Comparison of ENCODE assay signal across 8 cellular contexts in the genomic region with DNA sequence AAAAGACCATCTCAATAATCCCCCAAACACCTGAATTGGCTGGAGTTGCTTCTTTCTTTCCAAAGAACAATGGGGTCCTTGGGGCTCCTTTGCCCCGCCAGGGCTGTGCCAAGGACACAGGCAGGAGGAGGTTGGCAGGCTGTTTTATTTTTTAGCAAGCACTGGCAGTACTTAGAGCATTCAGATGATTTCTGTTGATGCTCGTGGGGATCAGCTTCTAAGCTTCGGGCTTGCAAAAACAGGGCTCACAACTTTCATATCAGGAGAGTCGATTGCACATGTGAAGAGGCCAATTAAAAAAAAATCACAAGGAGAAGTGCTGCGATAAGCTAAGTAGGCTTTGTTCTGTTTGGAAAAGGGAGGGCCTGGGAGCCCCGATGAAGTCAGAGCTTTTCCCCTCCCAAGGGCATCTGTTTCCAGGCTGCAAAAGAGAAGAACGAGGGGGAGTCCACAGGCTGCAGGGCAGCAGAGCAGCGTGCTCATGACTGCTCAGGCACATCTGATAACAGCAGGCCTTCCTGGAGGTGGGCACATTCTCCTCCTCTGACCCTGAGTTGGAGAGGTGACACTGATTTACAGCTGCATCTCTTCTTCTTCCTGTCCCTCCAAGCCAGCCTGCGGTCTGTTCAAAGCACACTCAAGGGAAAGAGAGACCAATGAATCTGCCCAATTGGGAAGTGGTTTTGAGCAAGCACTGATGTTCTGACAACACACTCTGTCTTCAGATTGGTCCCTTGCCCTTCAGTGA. TPM values are rescaled to one million over a fixed set of nuclear protein-coding genes. Genes with fewer than 3 reads are reported as not detected.
DNase-seq lines count a peak whose midpoint lies in the region; ATAC-seq and TF ChIP-seq lines count a peak whose summit lies in the region.

No MANE protein-coding gene starts in this region.

- H3K27ac Mint-ChIP-seq in stimulated activated effector memory CD8-positive, alpha-beta T cell treated with anti-CD3 and anti-CD28 coated beads, Interleukin-12 subunit alpha, Interleukin-12 subunit beta, amount 100 ng/mL, for 72 hours: no peak overlapping the region

- H3K9me3 Mint-ChIP-seq in stimulated activated effector memory CD8-positive, alpha-beta T cell treated with anti-CD3 and anti-CD28 coated beads, Interleukin-12 subunit alpha, Interleukin-12 subunit beta, amount 100 ng/mL, for 72 hours: no peaks in the 10 kb centered on the region

- no peaks in the 10 kb centered on the region for H3K36me3 ChIP-seq in fibroblast of lung (ENCODE audit: control insufficient read depth, insufficient read depth, low read length)

- H4K20me1 ChIP-seq in fibroblast of lung (ENCODE audit: control insufficient read depth, extremely low read depth, insufficient read depth, low read length): no peaks in the 10 kb centered on the region

- H3K4me2 ChIP-seq in fibroblast of lung (ENCODE audit: extremely low read depth, insufficient read depth, low read length): no peak overlapping the region

- H3K4me3 Mint-ChIP-seq in stimulated activated effector memory CD8-positive, alpha-beta T cell treated with anti-CD3 and anti-CD28 coated beads, Interleukin-12 subunit alpha, Interleukin-12 subunit beta, amount 100 ng/mL, for 72 hours: peak overlapping the region; percentile 1

- no peaks in the 10 kb centered on the region for H3K36me3 Mint-ChIP-seq in stimulated activated effector memory CD8-positive, alpha-beta T cell treated with anti-CD3 and anti-CD28 coated beads, Interleukin-12 subunit alpha, Interleukin-12 subunit beta, amount 100 ng/mL, for 72 hours

- no peaks in the 10 kb centered on the region for H3K4me1 ChIP-seq in fibroblast of lung (ENCODE audit: control insufficient read depth, extremely low read depth, insufficient read depth, low read length)

- DNase-seq in NCI-H2171 treated with DMSO at 0.1 percent for 48 hours (lab: John Stamatoyannopoulos, UW) (peak; percentile 64), NCI-H2171 (lab: John Stamatoyannopoulos, UW) (no peak), NCI-H2227 (lab: John Stamatoyannopoulos, UW; ENCODE audit: unreplicated experiment) (peak; percentile 35), fibroblast of lung (ENCODE audit: low read depth in 2 of 2) (no peak), HK-2 (ENCODE audit: unreplicated experiment) (no peak), NCI-H1048 (lab: John Stamatoyannopoulos, UW) (no peak)
- no peak for DNase-seq in stimulated activated effector memory CD8-positive, alpha-beta T cell treated with anti-CD3 and anti-CD28 coated beads, Interleukin-12 subunit alpha, Interleukin-12 subunit beta, amount 100 ng/mL, for 72 hours (ENCODE audit: low spot score in 2 of 2)
- DNase-seq in stimulated activated CD4-positive, alpha-beta T cell treated with anti-CD3 and anti-CD28 coated beads, Interleukin-2, amount 100 ng/mL, for 48 hours: no peak

- no peak overlapping the region for H3K4me3 ChIP-seq in fibroblast of lung (replicated peaks in 1 of 4; ENCODE audit: control extremely low read depth in 1 of 4, insufficient read depth in 1 of 4, low read depth in 3 of 4, low read length in 4 of 4)

- no peaks in the 10 kb centered on the region for H3K27me3 ChIP-seq in fibroblast of lung (ENCODE audit: control insufficient read depth, insufficient read depth, low read length)

- no peak overlapping the region for H3K9ac ChIP-seq in fibroblast of lung (ENCODE audit: insufficient read depth, low read length)

- peaks cover 39% of the 10 kb centered on the region for H3K4me1 Mint-ChIP-seq in stimulated activated effector memory CD8-positive, alpha-beta T cell treated with anti-CD3 and anti-CD28 coated beads, Interleukin-12 subunit alpha, Interleukin-12 subunit beta, amount 100 ng/mL, for 72 hours

- ATAC-seq in stimulated activated effector memory CD8-positive, alpha-beta T cell treated with anti-CD3 and anti-CD28 coated beads, Interleukin-12 subunit alpha, Interleukin-12 subunit beta, amount 100 ng/mL, for 72 hours: no peak

- peak overlapping the region; percentile 74 for H2AFZ ChIP-seq in fibroblast of lung (ENCODE audit: low read length)

- TF ChIP-seq CTCF in fibroblast of lung (conservative IDR thresholded peaks at IDR 0.05 in 1 of 2, IDR thresholded peaks at IDR 0.05 in 1 of 2; ENCODE audit: low read depth in 1 of 2, low read length in 2 of 2): no peak

- no peaks in the 10 kb centered on the region for H3K79me2 ChIP-seq in fibroblast of lung (ENCODE audit: control insufficient read depth, insufficient read depth, low read length)

- H3K27ac ChIP-seq in fibroblast of lung (ENCODE audit: insufficient read depth, low read length): no peak overlapping the region

- no peaks in the 10 kb centered on the region for H3K9me3 ChIP-seq in fibroblast of lung (ENCODE audit: control insufficient read depth, insufficient read depth, low read depth, low read length)

RNA-seq across cellular contexts. Expression of gene BCAR3, which starts 27.3 kb away (rescaled TPM):
- total RNA-seq in fibroblast of lung: 34.4 and 35.2 TPM in 2 replicates
- 12.6 and 19.9 TPM in 2 replicates for polyA plus RNA-seq in fibroblast of lung
- polyA plus RNA-seq in fibroblast of lung (2012): 14.0 and 23.6 TPM in 2 replicates
- polyA minus RNA-seq in fibroblast of lung (ENCODE audit: low replicate concordance): 18.0 and 28.1 TPM in 2 replicates

Comparison
In these comparisons a context has a peak if more than half of its experiments do, and no peak if none do; other contexts are left out.
1. DNase-seq: peak in NCI-H2171 treated with DMSO at 0.1 percent for 48 hours (single experiment) and NCI-H2227 (single experiment); none in NCI-H2171 (single experiment), fibroblast of lung (0 of 2), stimulated activated effector memory CD8-positive, alpha-beta T cell treated with anti-CD3 and anti-CD28 coated beads, Interleukin-12 subunit alpha, Interleukin-12 subunit beta, amount 100 ng/mL, for 72 hours (0 of 2), stimulated activated CD4-positive, alpha-beta T cell treated with anti-CD3 and anti-CD28 coated beads, Interleukin-2, amount 100 ng/mL, for 48 hours (0 of 2), HK-2 (single experiment) and NCI-H1048 (single experiment).